Comparison of ENCODE assay signal across 19 cellular contexts in genomic region chr1:37561096-37561793, GRCh38. TPM values are rescaled to one million over a fixed set of nuclear protein-coding genes. Genes with fewer than 3 reads are reported as not detected.
DNase-seq lines count a peak whose midpoint lies in the region; ATAC-seq and TF ChIP-seq lines count a peak whose summit lies in the region.
"Had no signal": no experiment of that assay in that cellular context is flagged by ENCODE, and none has a peak within 500 bp of the region (broad histone marks: within the 10 kb centered on the region; RNA-seq: fewer than 3 reads in every experiment).

No MANE protein-coding gene starts in this region.

- H2BK120ac ChIP-seq in mesenchymal stem cell (ENCODE audit: low read depth, low read length), result no peak overlapping the region

- no peak overlapping the region for H3K14ac ChIP-seq in mesenchymal stem cell (ENCODE audit: low read length in 2 of 2)

- TF ChIP-seq CTCF in Caco-2 (IDR thresholded peaks at IDR 0.05; ENCODE audit: insufficient read depth in 1 of 2, low read depth in 1 of 2, low read length in 1 of 2, severe bottlenecking in 1 of 2, unreplicated experiment in 1 of 2) (no peak), WTC11 (IDR thresholded peaks at IDR 0.05) (0 out of 2 replicates have a peak, but pooled peaks have one; percentile 9)

- CTCF ChIA-PET in activated CD4-positive, alpha-beta T cell treated with anti-CD3 and anti-CD28 coated beads, Interleukin-2, amount 10 ng/mL, durations not matched to agents 7 days and 5 days (lab: Charles Lee), result interaction anchor here (0.6 kb wide), 1 partner anchor 128 kb away, joined by 3 read pairs; no protein-coding TSS in a partner anchor
- CTCF ChIA-PET in Caco-2 (lab: Charles Lee), result no interaction called here
- CTCF ChIA-PET in WTC11 (lab: Charles Lee), result interaction anchor here (1.0 kb wide), 1 partner anchor 129 kb away, joined by 3 read pairs; a partner anchor contains a TSS

- intact Hi-C loops in Caco-2 (cut with micrococcal nuclease; ENCODE audit: unreplicated experiment), result no loop called here

- H2BK15ac ChIP-seq in mesenchymal stem cell (ENCODE audit: low read depth, poor library complexity, severe bottlenecking), result no peak overlapping the region

- H3K4me1 ChIP-seq in Caco-2, result peaks cover 17% of the 10 kb centered on the region
- peaks cover 11% of the 10 kb centered on the region for H3K4me1 ChIP-seq in mesenchymal stem cell (ENCODE audit: control insufficient read depth, insufficient read depth, low read depth, low read length)
- H3K4me1 ChIP-seq: BE2C had no signal

- H3K4me2 ChIP-seq in mesenchymal stem cell (ENCODE audit: low read length, poor library complexity, severe bottlenecking), result no peak overlapping the region

- H3K79me1 ChIP-seq in mesenchymal stem cell (replicated peaks; ENCODE audit: low read length, poor library complexity, severe bottlenecking), result peaks cover 2% of the 10 kb centered on the region

- no peaks in the 10 kb centered on the region for H3K27me3 ChIP-seq in Caco-2 (replicated peaks; ENCODE audit: control insufficient read depth, insufficient read depth, low read length)
- H3K27me3 ChIP-seq in mesenchymal stem cell (ENCODE audit: control insufficient read depth in 1 of 2, insufficient read depth in 1 of 2, low read length in 2 of 2), result no peaks in the 10 kb centered on the region
- H3K27me3 ChIP-seq: BE2C had no signal

- ATAC-seq in WTC11 (no peak), HG02840 (IDR thresholded peaks at IDR 0.05; ENCODE audit: low FRiP score, unreplicated experiment) (no peak), HG03135 (IDR thresholded peaks at IDR 0.05; ENCODE audit: unreplicated experiment) (no peak), HG02885 (IDR thresholded peaks at IDR 0.05; ENCODE audit: poor library complexity, unreplicated experiment) (no peak)

- H3K9me3 Mint-ChIP-seq in activated CD4-positive, alpha-beta T cell treated with anti-CD3 and anti-CD28 coated beads, Interleukin-2, amount 10 ng/mL, durations not matched to agents 7 days and 5 days, result no peaks in the 10 kb centered on the region
- H3K9me3 Mint-ChIP-seq in Caco-2 (ENCODE audit: unreplicated experiment) (no peaks in the 10 kb centered on the region), WTC11 (no peaks in the 10 kb centered on the region)
- H3K9me3 Mint-ChIP-seq: CD4-positive, alpha-beta memory T cell; IgD-negative memory B cell had no signal

- H3K23ac ChIP-seq in mesenchymal stem cell (ENCODE audit: low read length in 2 of 2), result no peak overlapping the region

- no peaks in the 10 kb centered on the region for H3K27me3 Mint-ChIP-seq in activated CD4-positive, alpha-beta T cell treated with anti-CD3 and anti-CD28 coated beads, Interleukin-2, amount 10 ng/mL, durations not matched to agents 7 days and 5 days
- H3K27me3 Mint-ChIP-seq in Caco-2 (ENCODE audit: insufficient read depth, unreplicated experiment), result no peaks in the 10 kb centered on the region
- H3K27me3 Mint-ChIP-seq in WTC11 (ENCODE audit: low read depth), result no peaks in the 10 kb centered on the region
- H3K27me3 Mint-ChIP-seq: CD4-positive, alpha-beta memory T cell had no signal

- H4K8ac ChIP-seq in mesenchymal stem cell (ENCODE audit: low read length), result peak overlapping the region; percentile 29

- H2AK5ac ChIP-seq in mesenchymal stem cell (ENCODE audit: low read length, severe bottlenecking), result no peak overlapping the region

- WGBS in mesenchymal stem cell, result 96% methylated on average over 12 of the region's 14 CpGs

- no peak overlapping the region for H3K4me3 Mint-ChIP-seq in activated CD4-positive, alpha-beta T cell treated with anti-CD3 and anti-CD28 coated beads, Interleukin-2, amount 10 ng/mL, durations not matched to agents 7 days and 5 days
- peak overlapping the region; percentile 52 for H3K4me3 Mint-ChIP-seq in Caco-2 (ENCODE audit: unreplicated experiment)
- no peak overlapping the region for H3K4me3 Mint-ChIP-seq in WTC11
- H3K4me3 Mint-ChIP-seq: CD4-positive, alpha-beta memory T cell; IgD-negative memory B cell had no signal

- no peak overlapping the region for H2BK5ac ChIP-seq in mesenchymal stem cell (ENCODE audit: low read depth, low read length, poor library complexity, severe bottlenecking)

- no peak for DNase-seq in activated CD4-positive, alpha-beta T cell treated with anti-CD3 and anti-CD28 coated beads, Interleukin-2, amount 10 ng/mL, durations not matched to agents 7 days and 5 days
- DNase-seq in activated CD4-positive, alpha-beta T cell treated with anti-CD3 and anti-CD28 coated beads, Interleukin-2, amount 50 U/mL, for 4 hours, result no peak
- DNase-seq in Caco-2 (no peak), WTC11 (ENCODE audit: low spot score) (no peak), mesenchymal stem cell (no peak)
- DNase-seq: GF-D8, NCI-H1105 treated with DMSO at 0.1 percent for 48 hours, NCI-H1694 treated with DMSO at 0.1 percent for 48 hours, NCI-H2107, NCI-H2227 treated with DMSO at 0.1 percent for 48 hours, NCI-H524 treated with DMSO at 0.1 percent for 48 hours, Right ventricle myocardium superior had no signal

- H3K27ac Mint-ChIP-seq in activated CD4-positive, alpha-beta T cell treated with anti-CD3 and anti-CD28 coated beads, Interleukin-2, amount 10 ng/mL, durations not matched to agents 7 days and 5 days, result peak overlapping the region; percentile 82
- H3K27ac Mint-ChIP-seq in Caco-2 (ENCODE audit: unreplicated experiment), result peak overlapping the region; percentile 12
- peak overlapping the region; percentile 64; the same call in 1 of the 2 replicates for H3K27ac Mint-ChIP-seq in WTC11
- H3K27ac Mint-ChIP-seq: IgD-negative memory B cell had no signal

- POLR2A ChIA-PET in activated CD4-positive, alpha-beta T cell treated with anti-CD3 and anti-CD28 coated beads, Interleukin-2, amount 10 ng/mL, durations not matched to agents 7 days and 5 days (lab: Charles Lee), result no interaction called here
- POLR2A ChIA-PET in Caco-2 (lab: Charles Lee), result no interaction called here
- POLR2A ChIA-PET in WTC11 (lab: Charles Lee), result no interaction called here

- peak overlapping the region; percentile 77 for H4K91ac ChIP-seq in mesenchymal stem cell (ENCODE audit: low read length)

- no peak overlapping the region for H3K18ac ChIP-seq in mesenchymal stem cell (ENCODE audit: low read depth in 1 of 2, low read length in 2 of 2)

- peaks cover 19% of the 10 kb centered on the region for H3K4me1 Mint-ChIP-seq in activated CD4-positive, alpha-beta T cell treated with anti-CD3 and anti-CD28 coated beads, Interleukin-2, amount 10 ng/mL, durations not matched to agents 7 days and 5 days
- peaks cover 11% of the 10 kb centered on the region for H3K4me1 Mint-ChIP-seq in Caco-2 (ENCODE audit: low read depth, unreplicated experiment)
- peaks cover 15% of the 10 kb centered on the region for H3K4me1 Mint-ChIP-seq in WTC11
- H3K4me1 Mint-ChIP-seq: IgD-negative memory B cell had no signal

- H3K4ac ChIP-seq in mesenchymal stem cell (ENCODE audit: low read depth in 1 of 2, low read length in 2 of 2), result no peak overlapping the region

- no peak overlapping the region for H2AFZ ChIP-seq in mesenchymal stem cell (ENCODE audit: low read depth, low read length)

- H3K36me3 ChIP-seq in Caco-2 (ENCODE audit: control insufficient read depth, insufficient read depth, low read length) (no peaks in the 10 kb centered on the region), mesenchymal stem cell (ENCODE audit: control insufficient read depth in 1 of 2, insufficient read depth in 2 of 2, low read depth in 1 of 2, low read length in 2 of 2) (peaks cover 34 to 36% of the 10 kb centered on the region in 2 experiments)
- H3K36me3 ChIP-seq: BE2C had no signal

- H3K9ac ChIP-seq in mesenchymal stem cell (ENCODE audit: low read length), result peak overlapping the region; percentile 21

- BruUV-seq in Caco-2 (replicated peaks; lab: Mats Ljungman, UMichigan), result no TSS peak

- H3K4me3 ChIP-seq in Caco-2 (ENCODE audit: low read depth, low read length), result no peak overlapping the region
- no peak overlapping the region for H3K4me3 ChIP-seq in mesenchymal stem cell (ENCODE audit: insufficient read depth in 1 of 2, low read depth in 1 of 2, low read length in 2 of 2)
- H3K4me3 ChIP-seq: SK-N-MC had no signal

- H3K9me3 ChIP-seq in Caco-2 (no peaks in the 10 kb centered on the region), mesenchymal stem cell (ENCODE audit: control insufficient read depth, low read length) (no peaks in the 10 kb centered on the region)
- H3K9me3 ChIP-seq: BE2C had no signal

- H3K36me3 Mint-ChIP-seq in activated CD4-positive, alpha-beta T cell treated with anti-CD3 and anti-CD28 coated beads, Interleukin-2, amount 10 ng/mL, durations not matched to agents 7 days and 5 days (ENCODE audit: low read depth), result peaks cover 14% of the 10 kb centered on the region
- peaks cover 16% of the 10 kb centered on the region for H3K36me3 Mint-ChIP-seq in Caco-2 (ENCODE audit: insufficient read depth, unreplicated experiment)
- peaks cover 13% of the 10 kb centered on the region for H3K36me3 Mint-ChIP-seq in WTC11

- peak overlapping the region in 1 of 2 experiments; percentile 27 for H2BK12ac ChIP-seq in mesenchymal stem cell (ENCODE audit: low read length in 2 of 2)

- H3K27ac ChIP-seq in mesenchymal stem cell (ENCODE audit: low read length, poor library complexity, severe bottlenecking), result no peak overlapping the region
- H3K27ac ChIP-seq: SK-N-MC had no signal

RNA-seq across cellular contexts. Expression of gene DNALI1, which starts 4.5 kb away (rescaled TPM):
- under 1 TPM; 0.40 to 0.47 TPM for total RNA-seq in activated CD4-positive, alpha-beta T cell treated with anti-CD3 and anti-CD28 coated beads, Interleukin-2, amount 10 ng/mL, durations not matched to agents 7 days and 5 days
- total RNA-seq in Caco-2 (2022), result 0.21 and 0.27 TPM in 2 replicates
- 10.5 to 14.6 TPM (median 13.5 TPM) in 3 replicates for total RNA-seq in WTC11 (2021)
- 15.1 TPM for polyA plus RNA-seq in mesenchymal stem cell (2013, experiment 1 of 2)
- polyA plus RNA-seq in mesenchymal stem cell (2013, experiment 2 of 2), result 15.8 TPM
- polyA plus RNA-seq: IgD-negative memory B cell had no signal

RNA-seq across cellular contexts. Expression of gene SNIP1, which starts 7.2 kb away (rescaled TPM):
- 10 to 100 TPM; 27.0 to 27.6 TPM for total RNA-seq in activated CD4-positive, alpha-beta T cell treated with anti-CD3 and anti-CD28 coated beads, Interleukin-2, amount 10 ng/mL, durations not matched to agents 7 days and 5 days
- total RNA-seq in Caco-2 (2022) (13.7 and 14.6 TPM in 2 replicates), WTC11 (2021) (18.3 to 19.7 TPM (median 19.1 TPM) in 3 replicates)
- 4.4 TPM for polyA plus RNA-seq in mesenchymal stem cell (2013, experiment 1 of 2)
- polyA plus RNA-seq in mesenchymal stem cell (2013, experiment 2 of 2), result 4.5 TPM

RNA-seq across cellular contexts. Expression of gene GNL2, which starts 34.5 kb away (rescaled TPM):
- total RNA-seq in activated CD4-positive, alpha-beta T cell treated with anti-CD3 and anti-CD28 coated beads, Interleukin-2, amount 10 ng/mL, durations not matched to agents 7 days and 5 days, result 10 to 100 TPM; 51.4 to 58.1 TPM
- 51.6 and 53.8 TPM in 2 replicates for total RNA-seq in Caco-2 (2022)
- total RNA-seq in WTC11 (2021), result 72.3 to 92.8 TPM (median 75.9 TPM) in 3 replicates
- polyA plus RNA-seq in mesenchymal stem cell (2013, experiment 1 of 2), result 150 TPM
- 150 TPM for polyA plus RNA-seq in mesenchymal stem cell (2013, experiment 2 of 2)

RNA-seq across cellular contexts. Expression of gene MEAF6, which starts 46.7 kb away (rescaled TPM):
- total RNA-seq in activated CD4-positive, alpha-beta T cell treated with anti-CD3 and anti-CD28 coated beads, Interleukin-2, amount 10 ng/mL, durations not matched to agents 7 days and 5 days, result 10 to 100 TPM; 68.8 to 75.6 TPM
- total RNA-seq in Caco-2 (2022), result 36.8 and 38.3 TPM in 2 replicates
- 37.4 to 41.3 TPM (median 41.0 TPM) in 3 replicates for total RNA-seq in WTC11 (2021)
- polyA plus RNA-seq in mesenchymal stem cell (2013, experiment 1 of 2), result 51.7 TPM
- 53.1 TPM for polyA plus RNA-seq in mesenchymal stem cell (2013, experiment 2 of 2)

Comparison
In these comparisons a context has a peak if more than half of its experiments do, and no peak if none do; other contexts are left out.
1. H3K27ac Mint-ChIP-seq: peak in every context shown above with its lines; median percentile 82 in activated CD4-positive, alpha-beta T cell treated with anti-CD3 and anti-CD28 coated beads, Interleukin-2, amount 10 ng/mL, durations not matched to agents 7 days and 5 days; 64 in WTC11; 12 in Caco-2.